10 cellular contexts compared by ENCODE assay signal in genomic region chr11:63889344-63889743, GRCh38. TPM values are rescaled to one million over a fixed set of nuclear protein-coding genes. Genes with fewer than 3 reads are reported as not detected.
DNase-seq lines count a peak whose midpoint lies in the region; ATAC-seq, FAIRE-seq and TF ChIP-seq lines count a peak whose summit lies in the region.
"Had no signal": no experiment of that assay in that cellular context is flagged by ENCODE, and none has a peak within 500 bp of the region (broad histone marks: within the 10 kb centered on the region; RNA-seq: fewer than 3 reads in every experiment).

No MANE protein-coding gene starts in this region.

- dilution Hi-C loops in keratinocyte (cut with MboI; ENCODE audit: extremely low pct_ligation_motif_present, low sequenced_read_pairs) = no loop called here

- H3K9ac ChIP-seq in KMS-11 = no peak overlapping the region
- peak overlapping the region; percentile 82 for H3K9ac ChIP-seq in keratinocyte (ENCODE audit: control insufficient read depth, extremely low read depth, insufficient read depth, low read length)

- no peak for ATAC-seq in stimulated activated effector memory CD8-positive, alpha-beta T cell treated with anti-CD3 and anti-CD28 coated beads, Interleukin-12 subunit alpha, Interleukin-12 subunit beta, amount 100 ng/mL, for 72 hours
- no peak for ATAC-seq in GM21576 (IDR thresholded peaks at IDR 0.05; ENCODE audit: unreplicated experiment)
- ATAC-seq in GM18861 (IDR thresholded peaks at IDR 0.05; ENCODE audit: unreplicated experiment) = no peak

- no peak overlapping the region for H3K4me3 ChIP-seq in KMS-11 (IDR thresholded peaks at IDR 0.05; ENCODE audit: insufficient read depth, low read depth, low read length)
- H3K4me3 ChIP-seq in keratinocyte (ENCODE audit: control insufficient read depth in 2 of 3, extremely low read depth in 1 of 3, insufficient read depth in 2 of 3, low read depth in 1 of 3, low read length in 3 of 3) = peak overlapping the region; percentile 41 to 85 (median 79)
- H3K4me3 ChIP-seq: SJSA1 had no signal

- H2AFZ ChIP-seq in KMS-11 (ENCODE audit: low read depth) (no peak overlapping the region), keratinocyte (ENCODE audit: control insufficient read depth, low read length) (no peak overlapping the region)

- H3K9me3 ChIP-seq in keratinocyte (ENCODE audit: control insufficient read depth, low read depth, low read length) = no peaks in the 10 kb centered on the region
- H3K9me3 ChIP-seq: SJSA1 had no signal

- peaks cover 65% of the 10 kb centered on the region for H3K4me1 Mint-ChIP-seq in activated naive CD8-positive, alpha-beta T cell treated with anti-CD3 and anti-CD28 coated beads for 36 hours
- H3K4me1 Mint-ChIP-seq in stimulated activated effector memory CD8-positive, alpha-beta T cell treated with anti-CD3 and anti-CD28 coated beads, Interleukin-12 subunit alpha, Interleukin-12 subunit beta, amount 100 ng/mL, for 72 hours = peaks cover 74% of the 10 kb centered on the region

- H3K36me3 ChIP-seq in KMS-11 (ENCODE audit: insufficient read depth) (no peaks in the 10 kb centered on the region), keratinocyte (ENCODE audit: control insufficient read depth in 2 of 2, extremely low read depth in 1 of 2, insufficient read depth in 2 of 2, low read length in 2 of 2) (peaks cover 6 to 9% of the 10 kb centered on the region in 2 experiments)

- TF ChIP-seq CTCF in KMS-11 (conservative IDR thresholded peaks at IDR 0.05; ENCODE audit: low read depth, low read length) (no peak), keratinocyte (optimal IDR thresholded peaks at IDR 0.05 in 1 of 3, IDR thresholded peaks at IDR 0.05 in 1 of 3, conservative IDR thresholded peaks at IDR 0.05 in 1 of 3; ENCODE audit: extremely low read depth in 1 of 3, insufficient read depth in 2 of 3, low read length in 3 of 3) (no peak)

- no peak for DNase-seq in activated naive CD8-positive, alpha-beta T cell treated with anti-CD3 and anti-CD28 coated beads for 36 hours
- no peak for DNase-seq in keratinocyte (ENCODE audit: low read depth, low spot score)
- no peak for DNase-seq in stimulated activated effector memory CD8-positive, alpha-beta T cell treated with anti-CD3 and anti-CD28 coated beads, Interleukin-12 subunit alpha, Interleukin-12 subunit beta, amount 100 ng/mL, for 72 hours (ENCODE audit: low spot score in 2 of 2)
- DNase-seq in Kasumi-1 (lab: John Stamatoyannopoulos, UW) = no peak
- no peak for DNase-seq in MV-4-11 (lab: John Stamatoyannopoulos, UW)
- DNase-seq: NCI-H1417 treated with DMSO at 0.1 percent for 48 hours had no signal

- H3K9me3 Mint-ChIP-seq in activated naive CD8-positive, alpha-beta T cell treated with anti-CD3 and anti-CD28 coated beads for 36 hours = no peaks in the 10 kb centered on the region
- no peaks in the 10 kb centered on the region for H3K9me3 Mint-ChIP-seq in stimulated activated effector memory CD8-positive, alpha-beta T cell treated with anti-CD3 and anti-CD28 coated beads, Interleukin-12 subunit alpha, Interleukin-12 subunit beta, amount 100 ng/mL, for 72 hours

- H3K27me3 Mint-ChIP-seq in activated naive CD8-positive, alpha-beta T cell treated with anti-CD3 and anti-CD28 coated beads for 36 hours = no peaks in the 10 kb centered on the region

- peaks cover 18% of the 10 kb centered on the region for H3K36me3 Mint-ChIP-seq in activated naive CD8-positive, alpha-beta T cell treated with anti-CD3 and anti-CD28 coated beads for 36 hours
- peaks cover 33% of the 10 kb centered on the region for H3K36me3 Mint-ChIP-seq in stimulated activated effector memory CD8-positive, alpha-beta T cell treated with anti-CD3 and anti-CD28 coated beads, Interleukin-12 subunit alpha, Interleukin-12 subunit beta, amount 100 ng/mL, for 72 hours

- H3K4me1 ChIP-seq in KMS-11 (ENCODE audit: low read depth, poor library complexity, severe bottlenecking) (peaks cover 64% of the 10 kb centered on the region), keratinocyte (ENCODE audit: control insufficient read depth, extremely low read depth, insufficient read depth, low read length) (peaks cover 32% of the 10 kb centered on the region)
- H3K4me1 ChIP-seq: SJSA1 had no signal

- H4K20me1 ChIP-seq in KMS-11 (ENCODE audit: insufficient read depth) (0 out of 2 replicates have a peak, but pooled peaks cover 12% of the 10 kb centered on the region), keratinocyte (ENCODE audit: control insufficient read depth, extremely low read depth, insufficient read depth, low read length) (peaks cover 5% of the 10 kb centered on the region)

- H3K4me3 Mint-ChIP-seq in activated naive CD8-positive, alpha-beta T cell treated with anti-CD3 and anti-CD28 coated beads for 36 hours = peak overlapping the region; percentile 92
- H3K4me3 Mint-ChIP-seq in stimulated activated effector memory CD8-positive, alpha-beta T cell treated with anti-CD3 and anti-CD28 coated beads, Interleukin-12 subunit alpha, Interleukin-12 subunit beta, amount 100 ng/mL, for 72 hours = peak overlapping the region; percentile 90

- no peaks in the 10 kb centered on the region for H3K9me1 ChIP-seq in keratinocyte (ENCODE audit: control insufficient read depth, extremely low read depth, insufficient read depth, low read length)

- H3K27me3 ChIP-seq in KMS-11 (ENCODE audit: insufficient read depth, low read depth) (no peaks in the 10 kb centered on the region), keratinocyte (ENCODE audit: control insufficient read depth, extremely low read depth, insufficient read depth, low read length) (no peaks in the 10 kb centered on the region)
- H3K27me3 ChIP-seq: SJSA1 had no signal

- H3K27ac Mint-ChIP-seq in activated naive CD8-positive, alpha-beta T cell treated with anti-CD3 and anti-CD28 coated beads for 36 hours = peak overlapping the region; percentile 93
- peak overlapping the region; percentile 95 for H3K27ac Mint-ChIP-seq in stimulated activated effector memory CD8-positive, alpha-beta T cell treated with anti-CD3 and anti-CD28 coated beads, Interleukin-12 subunit alpha, Interleukin-12 subunit beta, amount 100 ng/mL, for 72 hours

- H3K79me2 ChIP-seq in KMS-11 (ENCODE audit: insufficient read depth, low read depth) = peaks cover 46% of the 10 kb centered on the region
- H3K79me2 ChIP-seq in keratinocyte (ENCODE audit: control insufficient read depth, insufficient read depth, low read length) = peaks cover 72% of the 10 kb centered on the region

- peak; percentile 48 for FAIRE-seq in keratinocyte (lab: Jason Lieb, UNC)

- H3K4me2 ChIP-seq in KMS-11 = peak overlapping the region; percentile 93; the same call in 1 of the 2 replicates
- H3K4me2 ChIP-seq in keratinocyte (ENCODE audit: control insufficient read depth, extremely low read depth, insufficient read depth, low read depth, low read length) = peak overlapping the region; percentile 99

- H3K27ac ChIP-seq in KMS-11 (no peak overlapping the region), keratinocyte (ENCODE audit: control insufficient read depth, insufficient read depth, low read length) (peak overlapping the region; percentile 89)
- H3K27ac ChIP-seq: SJSA1 had no signal

RNA-seq across cellular contexts. Expression of gene RCOR2, which starts 27.6 kb away (rescaled TPM):
- under 1 TPM; 0.58 to 0.82 TPM for total RNA-seq in activated naive CD8-positive, alpha-beta T cell treated with anti-CD3 and anti-CD28 coated beads for 36 hours
- 0.35 to 0.62 TPM (median 0.46 TPM) in 3 replicates for polyA plus RNA-seq in keratinocyte
- 0.15 TPM for polyA plus RNA-seq in keratinocyte (2011; ENCODE audit: low read depth)
- polyA plus RNA-seq in keratinocyte (2011; cell fraction: cytosol; rRNA removed) = 0.22 and 0.44 TPM in 2 replicates
- 0.28 and 0.40 TPM in 2 replicates for polyA plus RNA-seq in keratinocyte (2011; cell fraction: nucleus; rRNA removed)
- 0.07 and 0.47 TPM in 2 replicates for polyA plus RNA-seq in keratinocyte (2012; ENCODE audit: low replicate concordance)
- polyA minus RNA-seq in keratinocyte = 0.13 to 0.95 TPM (median 0.38 TPM) in 3 replicates
- polyA minus RNA-seq in keratinocyte (2011; cell fraction: cytosol; rRNA and poly(A)+ RNA removed) = 0.96 TPM
- polyA minus RNA-seq in keratinocyte (2011; cell fraction: nucleus; rRNA and poly(A)+ RNA removed) = not detected in 2 replicates

RNA-seq across cellular contexts. Expression of gene NAA40, which starts 49.5 kb away (rescaled TPM):
- 10 to 100 TPM; 18.3 to 21.6 TPM for total RNA-seq in activated naive CD8-positive, alpha-beta T cell treated with anti-CD3 and anti-CD28 coated beads for 36 hours
- polyA plus RNA-seq in keratinocyte = 8.9 to 23.2 TPM (median 13.5 TPM) in 3 replicates
- polyA plus RNA-seq in keratinocyte (2011; ENCODE audit: low read depth) = 2.7 TPM
- polyA plus RNA-seq in keratinocyte (2011; cell fraction: cytosol; rRNA removed) = 10.0 and 10.2 TPM in 2 replicates
- 46.9 and 48.5 TPM in 2 replicates for polyA plus RNA-seq in keratinocyte (2011; cell fraction: nucleus; rRNA removed)
- 4.1 and 13.0 TPM in 2 replicates for polyA plus RNA-seq in keratinocyte (2012; ENCODE audit: low replicate concordance)
- polyA minus RNA-seq in keratinocyte = 6.8 to 14.7 TPM (median 10.9 TPM) in 3 replicates
- 3.5 TPM for polyA minus RNA-seq in keratinocyte (2011; cell fraction: cytosol; rRNA and poly(A)+ RNA removed)
- 7.3 and 13.0 TPM in 2 replicates for polyA minus RNA-seq in keratinocyte (2011; cell fraction: nucleus; rRNA and poly(A)+ RNA removed)

RNA-seq across cellular contexts. Expression of gene MARK2, which starts 50.4 kb away (rescaled TPM):
- 10 to 100 TPM; 27.7 to 29.0 TPM for total RNA-seq in activated naive CD8-positive, alpha-beta T cell treated with anti-CD3 and anti-CD28 coated beads for 36 hours
- 18.6 to 35.2 TPM (median 20.8 TPM) in 3 replicates for polyA plus RNA-seq in keratinocyte
- polyA plus RNA-seq in keratinocyte (2011; ENCODE audit: low read depth) = 27.1 TPM
- 24.1 and 28.4 TPM in 2 replicates for polyA plus RNA-seq in keratinocyte (2011; cell fraction: cytosol; rRNA removed)
- 39.0 and 42.8 TPM in 2 replicates for polyA plus RNA-seq in keratinocyte (2011; cell fraction: nucleus; rRNA removed)
- 21.5 and 31.4 TPM in 2 replicates for polyA plus RNA-seq in keratinocyte (2012; ENCODE audit: low replicate concordance)
- polyA minus RNA-seq in keratinocyte = 26.5 to 45.0 TPM (median 29.9 TPM) in 3 replicates
- polyA minus RNA-seq in keratinocyte (2011; cell fraction: cytosol; rRNA and poly(A)+ RNA removed) = 51.0 TPM
- polyA minus RNA-seq in keratinocyte (2011; cell fraction: nucleus; rRNA and poly(A)+ RNA removed) = 37.9 and 42.1 TPM in 2 replicates
